ENCODE assay signal across 24 cellular contexts in the genomic region with DNA sequence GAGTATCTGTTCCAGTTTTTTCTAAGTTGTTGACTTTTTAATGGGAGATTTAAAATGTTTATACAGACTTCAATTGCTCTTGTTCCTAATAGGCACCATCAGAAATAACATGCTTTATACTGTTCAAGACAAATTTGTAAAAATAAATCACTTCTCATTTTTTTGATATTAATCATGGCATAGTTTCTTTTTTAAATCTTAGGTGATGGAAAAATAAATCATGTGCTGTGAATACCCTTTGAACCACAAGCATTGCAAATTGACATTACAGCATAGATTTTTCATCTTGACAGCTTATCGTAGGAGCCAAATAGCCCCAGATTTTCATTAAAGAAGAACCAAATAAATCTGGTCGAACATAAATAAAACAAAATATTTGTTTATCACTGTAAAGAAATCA.
"Had no signal": no experiment of that assay in that cellular context is flagged by ENCODE, and none has a peak within 500 bp of the region (broad histone marks: within the 10 kb centered on the region; RNA-seq: fewer than 3 reads in every experiment).

No MANE protein-coding gene starts in this region.

- H3K27me3 Mint-ChIP-seq: activated CD4-positive, alpha-beta memory T cell treated with anti-CD3 and anti-CD28 coated beads, Interleukin-2, amount 10 ng/mL, durations not matched to agents 7 days and 5 days; activated CD8-positive, alpha-beta memory T cell treated with anti-CD3 and anti-CD28 coated beads, Interleukin-2, amount 10 ng/mL, durations not matched to agents 7 days and 5 days; activated naive CD8-positive, alpha-beta T cell treated with anti-CD3 and anti-CD28 coated beads for 36 hours; activated T-helper 17 cell treated with anti-CD3 and anti-CD28 coated beads, Interleukin-2, amount 50 U/mL, for 72 hours; dendritic cell treated with granulocyte-macrophage colony-stimulating factor and Interleukin-4, amounts not matched to agents 40 ng/mL and 50 ng/mL, for 4 days had no signal

- H3K4me3 ChIP-seq: esophagus squamous epithelium, lower lobe of right lung, tibial artery had no signal

- H3K9me3 Mint-ChIP-seq: activated CD4-positive, alpha-beta memory T cell treated with anti-CD3 and anti-CD28 coated beads, Interleukin-2, amount 10 ng/mL, durations not matched to agents 7 days and 5 days; dendritic cell treated with granulocyte-macrophage colony-stimulating factor and Interleukin-4, amounts not matched to agents 40 ng/mL and 50 ng/mL, for 4 days; mesothelial cell of epicardium; nephron had no signal

- H3K27ac ChIP-seq: brain microvascular endothelial cell, esophagus squamous epithelium, lower lobe of right lung, tibial artery had no signal

- H3K36me3 ChIP-seq: brain microvascular endothelial cell, esophagus squamous epithelium, lower lobe of right lung, tibial artery had no signal

- H3K9me3 ChIP-seq: esophagus squamous epithelium, lower lobe of right lung, tibial artery had no signal

- FAIRE-seq: endothelial cell of umbilical vein had no signal

- H3K4me3 Mint-ChIP-seq: activated CD4-positive, alpha-beta memory T cell treated with anti-CD3 and anti-CD28 coated beads, Interleukin-2, amount 10 ng/mL, durations not matched to agents 7 days and 5 days; activated CD8-positive, alpha-beta memory T cell treated with anti-CD3 and anti-CD28 coated beads, Interleukin-2, amount 10 ng/mL, durations not matched to agents 7 days and 5 days; activated naive CD8-positive, alpha-beta T cell treated with anti-CD3 and anti-CD28 coated beads for 36 hours; activated T-helper 17 cell treated with anti-CD3 and anti-CD28 coated beads, Interleukin-2, amount 50 U/mL, for 72 hours; dendritic cell treated with granulocyte-macrophage colony-stimulating factor and Interleukin-4, amounts not matched to agents 40 ng/mL and 50 ng/mL, for 4 days; mesothelial cell of epicardium; nephron had no signal

- H3K36me3 Mint-ChIP-seq: activated CD8-positive, alpha-beta memory T cell treated with anti-CD3 and anti-CD28 coated beads, Interleukin-2, amount 10 ng/mL, durations not matched to agents 7 days and 5 days; activated naive CD8-positive, alpha-beta T cell treated with anti-CD3 and anti-CD28 coated beads for 36 hours; mesothelial cell of epicardium had no signal

- H3K27ac Mint-ChIP-seq: activated CD4-positive, alpha-beta memory T cell treated with anti-CD3 and anti-CD28 coated beads, Interleukin-2, amount 10 ng/mL, durations not matched to agents 7 days and 5 days; activated CD8-positive, alpha-beta memory T cell treated with anti-CD3 and anti-CD28 coated beads, Interleukin-2, amount 10 ng/mL, durations not matched to agents 7 days and 5 days; activated naive CD8-positive, alpha-beta T cell treated with anti-CD3 and anti-CD28 coated beads for 36 hours; activated T-helper 17 cell treated with anti-CD3 and anti-CD28 coated beads, Interleukin-2, amount 50 U/mL, for 72 hours; dendritic cell treated with granulocyte-macrophage colony-stimulating factor and Interleukin-4, amounts not matched to agents 40 ng/mL and 50 ng/mL, for 4 days; mesothelial cell of epicardium had no signal

- H3K4me1 Mint-ChIP-seq: activated CD4-positive, alpha-beta memory T cell treated with anti-CD3 and anti-CD28 coated beads, Interleukin-2, amount 10 ng/mL, durations not matched to agents 7 days and 5 days; activated CD8-positive, alpha-beta memory T cell treated with anti-CD3 and anti-CD28 coated beads, Interleukin-2, amount 10 ng/mL, durations not matched to agents 7 days and 5 days; activated naive CD8-positive, alpha-beta T cell treated with anti-CD3 and anti-CD28 coated beads for 36 hours; activated T-helper 17 cell treated with anti-CD3 and anti-CD28 coated beads, Interleukin-2, amount 50 U/mL, for 72 hours had no signal

- ATAC-seq: activated CD8-positive, alpha-beta memory T cell treated with anti-CD3 and anti-CD28 coated beads, Interleukin-2, amount 10 ng/mL, durations not matched to agents 7 days and 5 days; activated T-helper 17 cell treated with anti-CD3 and anti-CD28 coated beads, Interleukin-2, amount 50 U/mL, for 72 hours; left colon; lower lobe of right lung; stimulated activated naive CD8-positive, alpha-beta T cell treated with anti-CD3 and anti-CD28 coated beads, Interleukin-15, Interleukin-2, amounts not matched to agents 100 U/mL and 50 U/mL, for 24 hours had no signal

- H3K4me1 ChIP-seq: lower lobe of right lung had no signal

- H3K27me3 ChIP-seq: brain microvascular endothelial cell, esophagus squamous epithelium, tibial artery had no signal

- DNase-seq: activated CD4-positive, alpha-beta memory T cell treated with anti-CD3 and anti-CD28 coated beads, Interleukin-2, amount 10 ng/mL, durations not matched to agents 7 days and 5 days; activated CD4-positive, alpha-beta T cell treated with anti-CD3 and anti-CD28 coated beads for 48 hours; activated CD4-positive, CD25-positive, alpha-beta regulatory T cell; activated CD8-positive, alpha-beta memory T cell treated with anti-CD3 and anti-CD28 coated beads, Interleukin-2, amount 10 ng/mL, durations not matched to agents 7 days and 5 days; activated naive CD4-positive, alpha-beta T cell; activated naive CD8-positive, alpha-beta T cell treated with anti-CD3 and anti-CD28 coated beads for 36 hours; anterior cingulate cortex; brain microvascular endothelial cell; effector CD8-positive, alpha-beta T cell; esophagus squamous epithelium; left colon; lower lobe of right lung; nucleus accumbens; posterior cingulate gyrus; retina; stimulated activated CD8-positive, alpha-beta memory T cell treated with anti-CD3 and anti-CD28 coated beads, Interleukin-4, amount 100 ng/mL, for 48 hours; stimulated activated naive CD8-positive, alpha-beta T cell treated with anti-CD3 and anti-CD28 coated beads, Interleukin-15, Interleukin-2, amounts not matched to agents 100 U/mL and 50 U/mL, for 24 hours; substantia nigra; tibial artery had no signal
